Comparison of ENCODE assay signal across 10 cellular contexts in the genomic region with DNA sequence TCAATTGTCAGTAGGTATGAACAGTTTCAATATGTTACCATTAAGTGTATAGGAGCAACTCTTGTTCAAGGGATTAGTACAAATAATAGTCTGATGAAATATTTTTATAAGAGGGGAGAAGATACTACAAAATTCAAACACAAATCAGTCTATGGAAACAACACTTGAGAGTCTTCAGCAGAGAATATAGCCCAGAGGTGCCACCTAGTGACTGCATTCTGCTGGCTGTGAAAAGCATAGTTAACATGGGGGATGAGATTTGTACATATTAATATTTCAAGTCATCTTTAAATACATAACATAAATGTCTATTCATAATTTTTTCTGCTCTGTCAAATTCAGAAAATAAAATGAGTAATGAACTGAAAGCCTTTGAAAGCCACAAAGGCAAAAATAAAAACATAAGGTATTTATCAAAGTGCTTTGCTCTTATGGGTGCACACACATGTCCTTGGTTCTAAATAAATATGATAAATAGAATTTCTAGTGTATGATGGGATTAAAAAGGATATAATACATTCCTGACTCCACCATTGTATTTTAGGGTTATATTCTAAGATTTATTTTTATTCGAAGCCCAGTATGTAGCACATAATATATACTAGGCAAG.
DNase-seq lines count a peak whose midpoint lies in the region; ATAC-seq, FAIRE-seq and TF ChIP-seq lines count a peak whose summit lies in the region.
"Had no signal": no experiment of that assay in that cellular context is flagged by ENCODE, and none has a peak within 500 bp of the region (broad histone marks: within the 10 kb centered on the region; RNA-seq: fewer than 3 reads in every experiment).

No MANE protein-coding gene starts in this region.

- H3K4me1 Mint-ChIP-seq in naive thymus-derived CD4-positive, alpha-beta T cell = peaks cover 0 to 2% (median 0%) of the 10 kb centered on the region in 7 donors

- DNase-seq in BE2C (peak; percentile 11), NCI-H2081 (lab: John Stamatoyannopoulos, UW) (peak; percentile 10 to 60), GM12878 (ENCODE audit: low read depth, low spot score) (no peak), kidney epithelial cell (ENCODE audit: low read depth) (no peak), uterus (no peak)
- no peak for DNase-seq in naive thymus-derived CD4-positive, alpha-beta T cell

- H3K4me3 Mint-ChIP-seq in naive thymus-derived CD4-positive, alpha-beta T cell = no peak overlapping the region

- H3K9me3 ChIP-seq in BE2C (no peaks in the 10 kb centered on the region), GM12878 (replicated peaks; ENCODE audit: control insufficient read depth, insufficient read depth, low read length) (no peaks in the 10 kb centered on the region), uterus (no peaks in the 10 kb centered on the region)
- no peaks in the 10 kb centered on the region for H3K9me3 ChIP-seq in naive thymus-derived CD4-positive, alpha-beta T cell (ENCODE audit: control insufficient read depth in 2 of 3, low read length in 3 of 3)
- H3K9me3 ChIP-seq: thoracic aorta had no signal

- POLR2A ChIA-PET in GM12878 (lab: Charles Lee) = no interaction called here
- POLR2A ChIA-PET in naive thymus-derived CD4-positive, alpha-beta T cell (lab: Charles Lee) = no interaction called here

- peaks cover 0 to 3% (median 0%) of the 10 kb centered on the region in 11 donors for H3K9me3 Mint-ChIP-seq in naive thymus-derived CD4-positive, alpha-beta T cell

- no TSS peak for BruUV-seq in GM12878 (replicated peaks; lab: Mats Ljungman, UMichigan)

- H3K27me3 ChIP-seq in BE2C (no peaks in the 10 kb centered on the region), GM12878 (replicated peaks in 1 of 2; ENCODE audit: control insufficient read depth in 2 of 2, insufficient read depth in 2 of 2, low read length in 1 of 2) (no peaks in the 10 kb centered on the region), kidney epithelial cell (ENCODE audit: control insufficient read depth, insufficient read depth, low read length) (no peaks in the 10 kb centered on the region), uterus (no peaks in the 10 kb centered on the region)
- no peaks in the 10 kb centered on the region for H3K27me3 ChIP-seq in naive thymus-derived CD4-positive, alpha-beta T cell (ENCODE audit: control insufficient read depth in 2 of 2, insufficient read depth in 2 of 2, low read length in 2 of 2)

- TF ChIP-seq CTCF in BE2C (IDR thresholded peaks at IDR 0.05; ENCODE audit: low read depth, low read length) (peak; percentile 54), GM12878 (IDR thresholded peaks at IDR 0.05 in 2 of 3, conservative IDR thresholded peaks at IDR 0.05 in 1 of 3; ENCODE audit: control insufficient read depth in 2 of 3, extremely low read depth in 1 of 3, insufficient read depth in 1 of 3, low read depth in 3 of 3, low read length in 3 of 3) (peak; percentile 40 to 61 (median 43); a peak in 5 of 6 replicates), kidney epithelial cell (IDR thresholded peaks at IDR 0.05; ENCODE audit: insufficient read depth, low read length, poor library complexity, severe bottlenecking) (peak; percentile 74), uterus (IDR thresholded peaks at IDR 0.05) (peak in 3 of 4 experiments; percentile 28 to 42 (median 38))

- no peak overlapping the region for H2AFZ ChIP-seq in GM12878 (ENCODE audit: control insufficient read depth, low read depth, low read length)

- peak; percentile 41 for FAIRE-seq in GM12878 (lab: Jason Lieb, UNC)

- in situ Hi-C loops in GM12878 (cut with MboI) = no loop called here

- H3K27ac Mint-ChIP-seq in naive thymus-derived CD4-positive, alpha-beta T cell = no peak overlapping the region

- intact Hi-C loops in GM12878 (cut with micrococcal nuclease; ENCODE audit: unreplicated experiment) = loop anchor here (5.0 kb wide), 2 partner anchors 324 to 429 kb away; no protein-coding TSS in a partner anchor
- intact Hi-C loops in uterus (cut with DNase I; ENCODE audit: low total_unique reads) = no loop called here
- intact Hi-C loops in naive thymus-derived CD4-positive, alpha-beta T cell (cut with micrococcal nuclease) = loop anchor here in 1 of 2 donors (2.0 kb wide), 1 partner anchor 427 kb away; no protein-coding TSS in a partner anchor

- no peak overlapping the region for H3K9ac ChIP-seq in GM12878 (ENCODE audit: control insufficient read depth, insufficient read depth, low read length)

- RAD21 ChIA-PET in GM12878 (lab: Charles Lee; ENCODE audit: unreplicated experiment) = no interaction called here

- H3K4me1 ChIP-seq in BE2C = no peaks in the 10 kb centered on the region
- no peaks in the 10 kb centered on the region for H3K4me1 ChIP-seq in GM12878 (ENCODE audit: control insufficient read depth, insufficient read depth, low read length)
- no peaks in the 10 kb centered on the region for H3K4me1 ChIP-seq in uterus
- no peaks in the 10 kb centered on the region for H3K4me1 ChIP-seq in naive thymus-derived CD4-positive, alpha-beta T cell (ENCODE audit: control insufficient read depth in 2 of 2, insufficient read depth in 2 of 2, low read length in 2 of 2)

- H4K20me1 ChIP-seq in GM12878 (ENCODE audit: control insufficient read depth, insufficient read depth) = no peaks in the 10 kb centered on the region

- H3K36me3 ChIP-seq in BE2C = no peaks in the 10 kb centered on the region
- no peaks in the 10 kb centered on the region for H3K36me3 ChIP-seq in GM12878 (ENCODE audit: control insufficient read depth in 2 of 2, insufficient read depth in 2 of 2, low read length in 1 of 2)
- H3K36me3 ChIP-seq in kidney epithelial cell (ENCODE audit: control insufficient read depth, insufficient read depth, low read length) = no peaks in the 10 kb centered on the region
- H3K36me3 ChIP-seq in uterus = no peaks in the 10 kb centered on the region
- H3K36me3 ChIP-seq in naive thymus-derived CD4-positive, alpha-beta T cell (ENCODE audit: control insufficient read depth in 2 of 3, insufficient read depth in 3 of 3, low read length in 3 of 3) = no peaks in the 10 kb centered on the region
- H3K36me3 ChIP-seq: thoracic aorta had no signal

- H3K27ac ChIP-seq in GM12878 (ENCODE audit: control insufficient read depth, insufficient read depth) (no peak overlapping the region), uterus (no peak overlapping the region)
- no peak overlapping the region for H3K27ac ChIP-seq in naive thymus-derived CD4-positive, alpha-beta T cell (ENCODE audit: low read depth, low read length)
- H3K27ac ChIP-seq: epithelial cell of prostate, thoracic aorta had no signal

- H3K36me3 Mint-ChIP-seq in naive thymus-derived CD4-positive, alpha-beta T cell = no peaks in the 10 kb centered on the region

- H3K27me3 Mint-ChIP-seq in naive thymus-derived CD4-positive, alpha-beta T cell = no peaks in the 10 kb centered on the region

- TF ChIP-seq RAD21 in GM12878 (IDR thresholded peaks at IDR 0.05; ENCODE audit: insufficient read depth, low read depth, low read length) = peak; percentile 48

- no peak for TF ChIP-seq POLR2A in GM12878 (IDR thresholded peaks at IDR 0.05; ENCODE audit: low read depth, low read length)
- no peak for TF ChIP-seq POLR2A in uterus (IDR thresholded peaks at IDR 0.05)

- ATAC-seq in GM21423 (IDR thresholded peaks at IDR 0.05; ENCODE audit: unreplicated experiment) (peak; percentile 52), GM12878 (peak; percentile 70), GM19397 (IDR thresholded peaks at IDR 0.05; ENCODE audit: unreplicated experiment) (no peak)
- no peak for ATAC-seq in naive thymus-derived CD4-positive, alpha-beta T cell

- CTCF ChIA-PET in GM12878 (lab: Yijun Ruan, JAX) = interaction anchor here (1.3 kb wide), 1 partner anchor 428 kb away, joined by 7 read pairs; no protein-coding TSS in a partner anchor
- CTCF ChIA-PET in naive thymus-derived CD4-positive, alpha-beta T cell (lab: Charles Lee) = no interaction called here

- no peaks in the 10 kb centered on the region for H3K79me2 ChIP-seq in GM12878 (ENCODE audit: control insufficient read depth, insufficient read depth, low read length)

- SMC1A ChIA-PET in GM12878 (lab: Charles Lee; ENCODE audit: uncharacterized antibody, unreplicated experiment) = no interaction called here

- 0% methylated on average over 1 of the region's 1 CpG for WGBS in GM12878 (ENCODE audit: insufficient coverage, insufficient replicate concordance, low lambda C conversion rate, missing lambda C conversion rate)

- no peak overlapping the region for H3K4me2 ChIP-seq in GM12878 (ENCODE audit: control insufficient read depth, insufficient read depth)

- no peak for TF ChIP-seq EP300 in GM12878 (IDR thresholded peaks at IDR 0.05; ENCODE audit: borderline replicate concordance in 1 of 2, control insufficient read depth in 1 of 2, low read depth in 2 of 2, low read length in 2 of 2)

- H3K4me3 ChIP-seq in BE2C (ENCODE audit: low read depth, low read length) (no peak overlapping the region), GM12878 (no peak overlapping the region), kidney epithelial cell (ENCODE audit: low read depth, low read length) (no peak overlapping the region), uterus (no peak overlapping the region)
- H3K4me3 ChIP-seq in naive thymus-derived CD4-positive, alpha-beta T cell (ENCODE audit: low read length) = no peak overlapping the region
- H3K4me3 ChIP-seq: thoracic aorta had no signal

TF ChIP-seq in GM12878, 131 proteins besides CTCF, POLR2A, EP300 and RAD21:
- peak; percentile 52; the same call in 1 of the 2 replicates for TF ChIP-seq SMC3 (IDR thresholded peaks at IDR 0.05; ENCODE audit: borderline replicate concordance, low read length)
- no peak for TF ChIP-seq STAT1 (conservative IDR thresholded peaks at IDR 0.05)
- TF ChIP-seq, protein P1, sequence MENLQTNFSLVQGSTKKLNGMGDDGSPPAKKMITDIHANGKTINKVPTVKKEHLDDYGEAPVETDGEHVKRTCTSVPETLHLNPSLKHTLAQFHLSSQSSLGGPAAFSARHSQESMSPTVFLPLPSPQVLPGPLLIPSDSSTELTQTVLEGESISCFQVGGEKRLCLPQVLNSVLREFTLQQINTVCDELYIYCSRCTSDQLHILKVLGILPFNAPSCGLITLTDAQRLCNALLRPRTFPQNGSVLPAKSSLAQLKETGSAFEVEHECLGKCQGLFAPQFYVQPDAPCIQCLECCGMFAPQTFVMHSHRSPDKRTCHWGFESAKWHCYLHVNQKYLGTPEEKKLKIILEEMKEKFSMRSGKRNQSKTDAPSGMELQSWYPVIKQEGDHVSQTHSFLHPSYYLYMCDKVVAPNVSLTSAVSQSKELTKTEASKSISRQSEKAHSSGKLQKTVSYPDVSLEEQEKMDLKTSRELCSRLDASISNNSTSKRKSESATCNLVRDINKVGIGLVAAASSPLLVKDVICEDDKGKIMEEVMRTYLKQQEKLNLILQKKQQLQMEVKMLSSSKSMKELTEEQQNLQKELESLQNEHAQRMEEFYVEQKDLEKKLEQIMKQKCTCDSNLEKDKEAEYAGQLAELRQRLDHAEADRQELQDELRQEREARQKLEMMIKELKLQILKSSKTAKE (IDR thresholded peaks at IDR 0.05; ENCODE audit: low read depth, poor library complexity, severe bottlenecking) = no peak
- no peak for TF ChIP-seq ZNF217 (IDR thresholded peaks at IDR 0.05)
- TF ChIP-seq POLR2AphosphoS5 (IDR thresholded peaks at IDR 0.05; ENCODE audit: low read length) = no peak
- TF ChIP-seq IKZF2 (IDR thresholded peaks at IDR 0.05) = no peak
- TF ChIP-seq POU2F2 (IDR thresholded peaks at IDR 0.05; ENCODE audit: borderline replicate concordance, low read depth, low read length) = no peak
- TF ChIP-seq CBFB (IDR thresholded peaks at IDR 0.05; ENCODE audit: low read depth) = no peak
TF ChIP-seq in GM12878: peak in this region for 1.

Comparison
In these comparisons a context has a peak if more than half of its experiments do, and no peak if none do; other contexts are left out.
1. DNase-seq: peak in BE2C (single experiment) and NCI-H2081 (2 of 2); none in GM12878 (single experiment), kidney epithelial cell (single experiment), uterus (0 of 2) and naive thymus-derived CD4-positive, alpha-beta T cell (0 of 9).
2. ATAC-seq: peak in GM21423 (single experiment) and GM12878 (single experiment); none in naive thymus-derived CD4-positive, alpha-beta T cell (single experiment) and GM19397 (single experiment).
3. Peak in every context shown above with its lines, with median percentiles within 50 percentile points of each other: CTCF ChIP-seq.